11 cellular contexts compared by ENCODE assay signal in the genomic region with DNA sequence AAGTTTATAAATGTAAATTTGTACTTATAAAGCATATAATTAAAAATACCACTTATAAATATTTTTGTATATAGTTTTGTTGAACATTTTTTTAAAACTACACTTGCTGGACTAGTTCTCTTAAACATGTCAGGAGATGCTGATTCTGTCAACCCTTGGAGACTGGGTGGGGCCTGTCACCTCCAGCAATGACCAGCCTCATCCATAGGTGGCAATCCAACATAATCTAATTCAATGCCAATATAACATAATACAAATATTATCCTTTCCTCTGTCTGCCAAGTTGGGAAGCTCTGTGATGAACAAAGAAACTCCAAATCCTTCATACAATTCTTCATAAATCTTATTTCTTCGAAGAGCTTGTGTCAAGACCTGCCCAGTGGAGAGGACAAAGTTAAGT.
DNase-seq lines count a peak whose midpoint lies in the region; ATAC-seq and TF ChIP-seq lines count a peak whose summit lies in the region.
"Had no signal": no experiment of that assay in that cellular context is flagged by ENCODE, and none has a peak within 500 bp of the region (broad histone marks: within the 10 kb centered on the region; RNA-seq: fewer than 3 reads in every experiment).

No MANE protein-coding gene starts in this region.

- no peaks in the 10 kb centered on the region for H3K27me3 Mint-ChIP-seq in type B pancreatic cell

- H3K4me3 ChIP-seq in right atrium auricular region (no peak overlapping the region), NB4 (ENCODE audit: low read depth, low read length) (no peak overlapping the region), mammary epithelial cell (replicated peaks in 1 of 3; ENCODE audit: insufficient read depth in 1 of 3, low read depth in 2 of 3, low read length in 3 of 3) (no peak overlapping the region)
- H3K4me3 ChIP-seq: pancreas, vagina had no signal

- H3K27ac Mint-ChIP-seq in type B pancreatic cell = peak overlapping the region; percentile 55

- no peaks in the 10 kb centered on the region for H3K27me3 ChIP-seq in right atrium auricular region
- no peaks in the 10 kb centered on the region for H3K27me3 ChIP-seq in mammary epithelial cell (ENCODE audit: insufficient read depth, low read length)
- H3K27me3 ChIP-seq: pancreas, vagina had no signal

- peaks cover 31% of the 10 kb centered on the region for H3K4me1 Mint-ChIP-seq in type B pancreatic cell (ENCODE audit: unreplicated experiment)

- H3K36me3 ChIP-seq in right atrium auricular region (peaks cover 3% of the 10 kb centered on the region), mammary epithelial cell (ENCODE audit: insufficient read depth, low read length) (no peaks in the 10 kb centered on the region)
- H3K36me3 ChIP-seq: pancreas, vagina had no signal

- no TSS peak for BruUV-seq in mammary epithelial cell (replicated peaks; lab: Mats Ljungman, UMichigan)

- H3K4me3 Mint-ChIP-seq in type B pancreatic cell = no peak overlapping the region

- no peaks in the 10 kb centered on the region for H3K9me3 ChIP-seq in right atrium auricular region
- no peaks in the 10 kb centered on the region for H3K9me3 ChIP-seq in mammary epithelial cell (replicated peaks; ENCODE audit: insufficient read depth, low read length)
- H3K9me3 ChIP-seq: vagina had no signal

- no peak for TF ChIP-seq POLR2A in NB4 (IDR thresholded peaks at IDR 0.05; ENCODE audit: extremely low read depth, insufficient read length)

- H3K79me2 ChIP-seq in mammary epithelial cell (ENCODE audit: insufficient read depth, low read length) = peaks cover 85% of the 10 kb centered on the region

- no peaks in the 10 kb centered on the region for H4K20me1 ChIP-seq in mammary epithelial cell (ENCODE audit: insufficient read depth, low read length)

- no peak for DNase-seq in left ventricle myocardium superior
- no peak for DNase-seq in right atrium auricular region (ENCODE audit: low spot score)
- peak; percentile 56 for DNase-seq in NB4 (ENCODE audit: low read depth)
- no peak for DNase-seq in mammary epithelial cell
- DNase-seq in type B pancreatic cell (ENCODE audit: extremely low spot score, unreplicated experiment) = no peak
- DNase-seq: NCI-H1930, pancreas had no signal

- intact Hi-C loops in left ventricle myocardium superior (cut with micrococcal nuclease) (no loop called here), mammary epithelial cell (cut with micrococcal nuclease) (loop anchor here (1.0 to 5.0 kb wide), 5 partner anchors 80 to 710 kb away; a partner anchor contains a TSS)

- peak; percentile 20 for ATAC-seq in left ventricle myocardium superior
- no peak for ATAC-seq in GM21529 (IDR thresholded peaks at IDR 0.05; ENCODE audit: unreplicated experiment)
- ATAC-seq in HG02885 (IDR thresholded peaks at IDR 0.05; ENCODE audit: poor library complexity, unreplicated experiment) = no peak
- no peak for ATAC-seq in HG03095 (IDR thresholded peaks at IDR 0.05; ENCODE audit: unreplicated experiment)

- 94% methylated on average over 1 of the region's 1 CpG for WGBS in mammary epithelial cell (ENCODE audit: low coverage, missing lambda C conversion rate)

- peak in 1 of 2 donors; percentile 21 for TF ChIP-seq CTCF in right atrium auricular region (IDR thresholded peaks at IDR 0.05)
- peak; percentile 39 for TF ChIP-seq CTCF in NB4 (IDR thresholded peaks at IDR 0.05; ENCODE audit: low read depth, low read length)
- peak in 1 of 2 donors; percentile 51 for TF ChIP-seq CTCF in mammary epithelial cell (conservative IDR thresholded peaks at IDR 0.05 in 1 of 2, IDR thresholded peaks at IDR 0.05 in 1 of 2; ENCODE audit: extremely low read depth in 1 of 2, insufficient read depth in 1 of 2, low read depth in 1 of 2, low read length in 2 of 2)
- TF ChIP-seq CTCF in type B pancreatic cell (conservative IDR thresholded peaks at IDR 0.05) = peak; percentile 26

- H2AFZ ChIP-seq in mammary epithelial cell (ENCODE audit: low read depth, low read length) = no peak overlapping the region

- no peak overlapping the region for H3K9ac ChIP-seq in mammary epithelial cell (ENCODE audit: insufficient read depth, low read length)

- CTCF ChIA-PET in mammary epithelial cell (lab: Charles Lee; ENCODE audit: low non-redundant PET) = interaction anchor here (0.6 kb wide), 1 partner anchor 78 kb away, joined by 3 read pairs; no protein-coding TSS in a partner anchor

- H3K4me1 ChIP-seq in right atrium auricular region (peaks cover 0 to 70% of the 10 kb centered on the region in 2 donors), mammary epithelial cell (ENCODE audit: insufficient read depth, low read length) (peaks cover 28% of the 10 kb centered on the region)
- H3K4me1 ChIP-seq: pancreas had no signal

- dilution Hi-C loops in mammary epithelial cell (cut with HindIII; ENCODE audit: low sequenced_read_pairs) = no loop called here

- H3K4me2 ChIP-seq in mammary epithelial cell (ENCODE audit: insufficient read depth, low read depth, low read length) = no peak overlapping the region

- peaks cover 22% of the 10 kb centered on the region for H3K36me3 Mint-ChIP-seq in type B pancreatic cell

- H3K27ac ChIP-seq in right atrium auricular region = no peak overlapping the region
- H3K27ac ChIP-seq in mammary epithelial cell (ENCODE audit: insufficient read depth, low read depth, low read length) = peak overlapping the region; percentile 53
- H3K27ac ChIP-seq: pancreas, vagina had no signal

- in situ Hi-C loops in mammary epithelial cell (cut with MboI; ENCODE audit: low sequenced_read_pairs in 2 of 2) = no loop called here

- H3K9me3 Mint-ChIP-seq in type B pancreatic cell = no peaks in the 10 kb centered on the region
